Comparison of ENCODE assay signal across 8 cellular contexts in the genomic region with DNA sequence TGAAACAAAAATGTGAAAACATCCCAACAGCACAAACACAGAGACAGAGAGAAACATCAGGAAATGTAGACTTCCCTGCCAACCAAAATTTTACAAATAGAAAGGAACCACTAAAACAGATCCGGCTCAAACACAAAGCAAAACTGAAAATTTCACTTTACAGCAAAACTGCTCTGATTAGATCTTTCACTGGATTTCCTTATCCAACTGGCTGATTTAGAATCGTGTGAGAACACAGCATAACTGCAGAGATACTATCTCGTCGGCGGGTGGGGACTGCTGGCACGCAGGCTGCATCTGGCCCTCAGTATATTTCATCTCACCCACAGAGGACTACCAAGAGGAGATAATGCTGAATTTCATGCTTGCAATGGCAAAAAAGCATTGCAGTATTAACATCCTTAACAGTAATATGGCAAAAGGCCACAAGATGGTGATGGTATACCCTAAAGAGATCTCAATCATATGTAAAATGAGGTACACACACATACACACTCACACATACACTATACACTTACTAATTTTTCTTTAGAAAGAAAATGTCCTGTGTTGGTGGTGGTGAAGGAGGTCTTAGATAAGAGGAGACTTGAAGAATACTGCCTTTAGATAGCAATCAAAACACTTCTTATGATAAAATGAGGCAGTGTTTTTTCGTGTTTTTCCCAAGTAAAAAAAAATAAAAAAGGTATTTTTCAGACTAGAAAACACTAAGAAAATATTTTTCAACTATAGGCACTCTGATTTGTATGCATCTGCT. TPM values are rescaled to one million over a fixed set of nuclear protein-coding genes. Genes with fewer than 3 reads are reported as not detected.
DNase-seq lines count a peak whose midpoint lies in the region; ATAC-seq and TF ChIP-seq lines count a peak whose summit lies in the region.

No MANE protein-coding gene starts in this region.

- no peak for TF ChIP-seq POLR2A in gastroesophageal sphincter (IDR thresholded peaks at IDR 0.05)

- H3K9me3 Mint-ChIP-seq in activated T-helper 2 cell treated with anti-CD3 and anti-CD28 coated beads, Interferon-gamma antibody, Interleukin-2, Interleukin-4, amounts not matched to agents 10 μg/mL and 5 μg/mL and 100 μg/mL, durations not matched to agents 14 hours and 24 hours and 36 hours = no peaks in the 10 kb centered on the region

- H3K9me2 ChIP-seq in DOHH2 (replicated peaks; ENCODE audit: control insufficient read depth, low read length) = no peaks in the 10 kb centered on the region

- peaks cover 33% of the 10 kb centered on the region for H3K4me1 Mint-ChIP-seq in activated T-helper 2 cell treated with anti-CD3 and anti-CD28 coated beads, Interferon-gamma antibody, Interleukin-2, Interleukin-4, amounts not matched to agents 10 μg/mL and 5 μg/mL and 100 μg/mL, durations not matched to agents 14 hours and 24 hours and 36 hours (ENCODE audit: low read depth)

- H4K20me1 ChIP-seq in DOHH2 (ENCODE audit: control insufficient read depth, insufficient read depth, low read depth, low read length) = no peaks in the 10 kb centered on the region

- peak overlapping the region; percentile 54 for H3K4me2 ChIP-seq in DOHH2 (ENCODE audit: low read length)

- H3K9me3 ChIP-seq in DOHH2 (ENCODE audit: control insufficient read depth, insufficient read depth, low read length) = no peaks in the 10 kb centered on the region
- no peaks in the 10 kb centered on the region for H3K9me3 ChIP-seq in gastroesophageal sphincter

- H3K27me3 Mint-ChIP-seq in activated T-helper 2 cell treated with anti-CD3 and anti-CD28 coated beads, Interferon-gamma antibody, Interleukin-2, Interleukin-4, amounts not matched to agents 10 μg/mL and 5 μg/mL and 100 μg/mL, durations not matched to agents 14 hours and 24 hours and 36 hours (ENCODE audit: low read depth) = no peaks in the 10 kb centered on the region

- no peaks in the 10 kb centered on the region for H3F3A ChIP-seq in DOHH2 (ENCODE audit: control insufficient read depth, insufficient read depth)

- no peak overlapping the region for H3K27ac ChIP-seq in DOHH2 (ENCODE audit: low read depth, low read length)
- H3K27ac ChIP-seq in gastroesophageal sphincter = peak overlapping the region; percentile 20 to 62 (median 58)

- 20 to 49% methylated on average over 7 of the region's 7 CpGs for WGBS in gastroesophageal sphincter (ENCODE audit: low coverage in 1 of 2), 2 donors

- TF ChIP-seq CTCF in DOHH2 (IDR thresholded peaks at IDR 0.05; ENCODE audit: low read depth, low read length, poor library complexity, severe bottlenecking) = peak; percentile 74
- TF ChIP-seq CTCF in GM20000 (IDR thresholded peaks at IDR 0.05; ENCODE audit: extremely low read depth, missing control alignments) = peak; percentile 47
- TF ChIP-seq CTCF in gastroesophageal sphincter (IDR thresholded peaks at IDR 0.05) = peak in 3 of 4 experiments; percentile 22 to 41 (median 30)

- ATAC-seq in HG03571 (IDR thresholded peaks at IDR 0.05; ENCODE audit: unreplicated experiment) (peak; percentile 94), gastroesophageal sphincter (peak; percentile 43), GM21717 (IDR thresholded peaks at IDR 0.05; ENCODE audit: unreplicated experiment) (no peak)

- DNase-seq in GM20000 (ENCODE audit: low spot score) = peak; percentile 68
- DNase-seq in OCI-M1 (lab: John Stamatoyannopoulos, UW) = peak; percentile 95
- DNase-seq in activated T-helper 2 cell treated with anti-CD3 and anti-CD28 coated beads, Interferon-gamma antibody, Interleukin-2, Interleukin-4, amounts not matched to agents 10 μg/mL and 5 μg/mL and 100 μg/mL, durations not matched to agents 14 hours and 24 hours and 36 hours (ENCODE audit: low spot score) = peak; percentile 84
- DNase-seq in putamen (ENCODE audit: low spot score) = peak; percentile 67

- TF ChIP-seq EP300 in gastroesophageal sphincter (IDR thresholded peaks at IDR 0.05) = no peak

- H3K4me1 ChIP-seq in DOHH2 (ENCODE audit: control insufficient read depth, low read length) = peaks cover 14% of the 10 kb centered on the region
- H3K4me1 ChIP-seq in gastroesophageal sphincter = peaks cover 0 to 25% (median 0%) of the 10 kb centered on the region in 3 donors

- no peaks in the 10 kb centered on the region for H3K79me2 ChIP-seq in DOHH2 (ENCODE audit: control insufficient read depth, low read length)

- H3K4me3 ChIP-seq in DOHH2 (ENCODE audit: low read length) (peak overlapping the region; percentile 18; the same call in 1 of the 2 replicates), gastroesophageal sphincter (peak overlapping the region in 1 of 2 donors; percentile 21)

- intact Hi-C loops in activated T-helper 2 cell treated with anti-CD3 and anti-CD28 coated beads, Interferon-gamma antibody, Interleukin-2, Interleukin-4, amounts not matched to agents 10 μg/mL and 5 μg/mL and 100 μg/mL, durations not matched to agents 14 hours and 24 hours and 36 hours (cut with micrococcal nuclease) = loop anchor here (1.0 to 10.0 kb wide), 8 partner anchors 24 to 245 kb away; no protein-coding TSS in a partner anchor

- H3K36me3 Mint-ChIP-seq in activated T-helper 2 cell treated with anti-CD3 and anti-CD28 coated beads, Interferon-gamma antibody, Interleukin-2, Interleukin-4, amounts not matched to agents 10 μg/mL and 5 μg/mL and 100 μg/mL, durations not matched to agents 14 hours and 24 hours and 36 hours (ENCODE audit: low read depth) = peaks cover 6% of the 10 kb centered on the region

- peak overlapping the region; percentile 77 for H3K4me3 Mint-ChIP-seq in activated T-helper 2 cell treated with anti-CD3 and anti-CD28 coated beads, Interferon-gamma antibody, Interleukin-2, Interleukin-4, amounts not matched to agents 10 μg/mL and 5 μg/mL and 100 μg/mL, durations not matched to agents 14 hours and 24 hours and 36 hours (ENCODE audit: low read depth)

- peak overlapping the region; percentile 88 for H3K27ac Mint-ChIP-seq in activated T-helper 2 cell treated with anti-CD3 and anti-CD28 coated beads, Interferon-gamma antibody, Interleukin-2, Interleukin-4, amounts not matched to agents 10 μg/mL and 5 μg/mL and 100 μg/mL, durations not matched to agents 14 hours and 24 hours and 36 hours

- H3K27me3 ChIP-seq in DOHH2 (ENCODE audit: control insufficient read depth, low read length) = no peaks in the 10 kb centered on the region
- H3K27me3 ChIP-seq in gastroesophageal sphincter = no peaks in the 10 kb centered on the region

- H3K36me3 ChIP-seq in DOHH2 (ENCODE audit: control insufficient read depth, low read length) (no peaks in the 10 kb centered on the region), gastroesophageal sphincter (no peaks in the 10 kb centered on the region)

RNA-seq across cellular contexts. Expression of gene LEO1, which starts 10.6 kb away (rescaled TPM):
- 38.2 TPM in 2 replicates for total RNA-seq in activated T-helper 2 cell treated with anti-CD3 and anti-CD28 coated beads, Interferon-gamma antibody, Interleukin-2, Interleukin-4, amounts not matched to agents 10 μg/mL and 5 μg/mL and 100 μg/mL, durations not matched to agents 14 hours and 24 hours and 36 hours
- 10 to 100 TPM; 11.7 to 15.7 (median 13.2) TPM for total RNA-seq in gastroesophageal sphincter

RNA-seq across cellular contexts. Expression of gene MAPK6, which starts 36.8 kb away (rescaled TPM):
- total RNA-seq in activated T-helper 2 cell treated with anti-CD3 and anti-CD28 coated beads, Interferon-gamma antibody, Interleukin-2, Interleukin-4, amounts not matched to agents 10 μg/mL and 5 μg/mL and 100 μg/mL, durations not matched to agents 14 hours and 24 hours and 36 hours = 55.8 and 58.7 TPM in 2 replicates
- 10 to 100 TPM; 17.5 to 22.5 (median 20.7) TPM for total RNA-seq in gastroesophageal sphincter
